ENCODE assay signal across 25 cellular contexts in genomic region chr11:64138413-64138812, GRCh38.
"Had no signal": no experiment of that assay in that cellular context is flagged by ENCODE, and none has a peak within 500 bp of the region (broad histone marks: within the 10 kb centered on the region; RNA-seq: fewer than 3 reads in every experiment).

No MANE protein-coding gene starts in this region.

- H3K27me3 ChIP-seq: adrenal gland, ascending aorta, colonic mucosa, esophagus muscularis mucosa, gastroesophageal sphincter, right lobe of liver, tibial nerve had no signal

- H3K4me3 ChIP-seq: adrenal gland, ascending aorta, colonic mucosa, esophagus muscularis mucosa, gastroesophageal sphincter, right lobe of liver, tibial nerve had no signal

- H3K4me1 ChIP-seq: adrenal gland, ascending aorta, colonic mucosa, parathyroid adenoma, right lobe of liver, tibial nerve had no signal

- DNase-seq: activated B cell treated with CpG ODN at 0.5 μM for 24 hours; activated CD4-positive, alpha-beta T cell treated with anti-CD3 and anti-CD28 coated beads for 36 hours; activated CD4-positive, alpha-beta T cell treated with anti-CD3 and anti-CD28 coated beads, Interleukin-2, amount 50 U/mL, for 4 hours; activated CD8-positive, alpha-beta memory T cell treated with anti-CD3 and anti-CD28 coated beads for 24 hours; activated CD8-positive, alpha-beta memory T cell treated with anti-CD3 and anti-CD28 coated beads, Interleukin-2, amount 50 U/mL, for 4 hours; activated naive CD4-positive, alpha-beta T cell; activated T-cell treated with anti-CD3 and anti-CD28 coated beads, Interleukin-2, amount 50 U/mL, for 24 hours; adrenal gland; central memory CD4-positive, alpha-beta T cell; colonic mucosa; head of caudate nucleus; hypothalamus; nephron progenitor cell; nucleus accumbens; right lobe of liver; small intestine; stimulated activated CD4-positive, alpha-beta T cell treated with anti-CD3 and anti-CD28 coated beads, Interleukin-2, amount 100 ng/mL, for 24 hours; stimulated activated naive CD8-positive, alpha-beta T cell treated with anti-CD3 and anti-CD28 coated beads, Interleukin-15, amount 100 ng/mL, for 72 hours; T-helper 9 cell had no signal

- H3K36me3 ChIP-seq: adrenal gland, ascending aorta, colonic mucosa, esophagus muscularis mucosa, gastroesophageal sphincter, right lobe of liver, tibial nerve had no signal

- H3K27ac ChIP-seq: adrenal gland, ascending aorta, colonic mucosa, esophagus muscularis mucosa, gastroesophageal sphincter, parathyroid adenoma, right lobe of liver, tibial nerve had no signal

- H3K9me3 ChIP-seq: adrenal gland, ascending aorta, colonic mucosa, esophagus muscularis mucosa, gastroesophageal sphincter, right lobe of liver, tibial nerve had no signal

- ATAC-seq: activated CD4-positive, alpha-beta T cell treated with anti-CD3 and anti-CD28 coated beads for 36 hours; gastroesophageal sphincter; right lobe of liver; stimulated activated effector memory CD8-positive, alpha-beta T cell treated with anti-CD3 and anti-CD28 coated beads, Interleukin-12 subunit alpha, Interleukin-12 subunit beta, amount 100 ng/mL, for 72 hours; stimulated activated naive CD8-positive, alpha-beta T cell treated with anti-CD3 and anti-CD28 coated beads, Interleukin-15, amount 100 ng/mL, for 72 hours had no signal
